ENCODE assay signal across 16 cellular contexts in the genomic region with DNA sequence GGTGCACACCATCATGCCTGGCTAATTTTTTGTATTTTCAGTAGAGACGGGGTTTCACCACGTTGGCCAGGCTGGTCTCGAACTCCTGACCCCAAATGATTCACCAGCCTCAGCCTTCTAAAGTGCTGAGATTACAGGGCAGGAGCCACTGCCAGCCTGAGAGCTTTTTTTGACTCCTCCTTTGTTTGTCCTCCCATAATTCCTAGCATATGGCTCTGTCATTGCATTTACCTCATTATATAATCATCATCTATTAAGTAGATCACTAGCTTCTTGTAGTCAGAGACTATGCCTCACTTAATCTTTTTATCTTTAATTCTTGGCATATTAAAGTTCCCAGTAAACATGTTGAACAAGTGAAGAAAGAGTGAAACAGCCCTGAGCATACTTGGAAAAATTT.
DNase-seq lines count a peak whose midpoint lies in the region; FAIRE-seq and TF ChIP-seq lines count a peak whose summit lies in the region.
"Had no signal": no experiment of that assay in that cellular context is flagged by ENCODE, and none has a peak within 500 bp of the region (broad histone marks: within the 10 kb centered on the region; RNA-seq: fewer than 3 reads in every experiment).

No MANE protein-coding gene starts in this region.

- H4K20me1 ChIP-seq in hepatocyte (ENCODE audit: insufficient read depth, poor library complexity, severe bottlenecking), result no peaks in the 10 kb centered on the region

- CTCF ChIA-PET in activated naive CD4-positive, alpha-beta T cell treated with anti-CD3 and anti-CD28 coated beads for 36 hours (lab: Charles Lee), result interaction anchor here (0.7 kb wide), 1 partner anchor 10 kb away, joined by 3 read pairs; no protein-coding TSS in a partner anchor

- H2AFZ ChIP-seq in hepatocyte, result no peak overlapping the region

- H3K27ac ChIP-seq in hepatocyte (no peak overlapping the region), testis (no peak overlapping the region)
- H3K27ac ChIP-seq: cardiac muscle cell, HL-60 had no signal

- TF ChIP-seq POLR2A in GM12892 (IDR thresholded peaks at IDR 0.05; ENCODE audit: low read depth, low read length) (no peak), testis (IDR thresholded peaks at IDR 0.05) (no peak)

- no peak for FAIRE-seq in GM12892 (lab: Jason Lieb, UNC)
- FAIRE-seq: endometrium had no signal

- H3K4me1 ChIP-seq in hepatocyte (ENCODE audit: insufficient read depth) (no peaks in the 10 kb centered on the region), testis (no peaks in the 10 kb centered on the region)

- peaks cover 6% of the 10 kb centered on the region for H3K79me2 ChIP-seq in hepatocyte

- no peaks in the 10 kb centered on the region for H3K9me3 Mint-ChIP-seq in activated naive CD4-positive, alpha-beta T cell treated with anti-CD3 and anti-CD28 coated beads, Interleukin-2, amount 50 U/mL, for 24 hours
- H3K9me3 Mint-ChIP-seq in activated naive CD4-positive, alpha-beta T cell treated with anti-CD3 and anti-CD28 coated beads for 36 hours, result no peaks in the 10 kb centered on the region
- H3K9me3 Mint-ChIP-seq: activated T-helper 2 cell treated with anti-CD3 and anti-CD28 coated beads, Interferon-gamma antibody, Interleukin-2, Interleukin-4, amounts not matched to agents 10 μg/mL and 5 μg/mL and 100 μg/mL, durations not matched to agents 14 hours and 24 hours and 36 hours; T-cell had no signal

- TF ChIP-seq CTCF in fibroblast of mammary gland (conservative IDR thresholded peaks at IDR 0.05; ENCODE audit: control insufficient read depth, insufficient read depth, low read depth, low read length) (no peak), hepatocyte (IDR thresholded peaks at IDR 0.05; ENCODE audit: poor library complexity) (no peak), testis (IDR thresholded peaks at IDR 0.05) (no peak)

- H3K27me3 ChIP-seq in hepatocyte (no peaks in the 10 kb centered on the region), testis (no peaks in the 10 kb centered on the region)
- H3K27me3 ChIP-seq: cardiac muscle cell had no signal

- WGBS in hepatocyte (ENCODE audit: low lambda C conversion rate, missing lambda C conversion rate), result 83% methylated on average over 3 of the region's 3 CpGs
- WGBS in testis, 2 donors, result 81 to 91% methylated on average over 3 of the region's 3 CpGs

- H3K4me3 ChIP-seq in fibroblast of mammary gland (ENCODE audit: control insufficient read depth, low read depth, low read length) (no peak overlapping the region), hepatocyte (no peak overlapping the region), testis (no peak overlapping the region)
- H3K4me3 ChIP-seq: cardiac muscle cell had no signal

- H3K27me3 Mint-ChIP-seq in activated naive CD4-positive, alpha-beta T cell treated with anti-CD3 and anti-CD28 coated beads, Interleukin-2, amount 50 U/mL, for 24 hours, result no peaks in the 10 kb centered on the region
- no peaks in the 10 kb centered on the region for H3K27me3 Mint-ChIP-seq in activated naive CD4-positive, alpha-beta T cell treated with anti-CD3 and anti-CD28 coated beads for 36 hours (ENCODE audit: low read depth)
- H3K27me3 Mint-ChIP-seq: T-cell had no signal

- H3K4me2 ChIP-seq in hepatocyte, result no peak overlapping the region

- H3K4me1 Mint-ChIP-seq in activated naive CD4-positive, alpha-beta T cell treated with anti-CD3 and anti-CD28 coated beads, Interleukin-2, amount 50 U/mL, for 24 hours, result peaks cover 17% of the 10 kb centered on the region
- peaks cover 4% of the 10 kb centered on the region for H3K4me1 Mint-ChIP-seq in activated naive CD4-positive, alpha-beta T cell treated with anti-CD3 and anti-CD28 coated beads for 36 hours (ENCODE audit: low read depth)

- H3K9me3 ChIP-seq in hepatocyte (ENCODE audit: low read depth) (no peaks in the 10 kb centered on the region), testis (no peaks in the 10 kb centered on the region)

- intact Hi-C loops in activated naive CD4-positive, alpha-beta T cell treated with anti-CD3 and anti-CD28 coated beads for 36 hours (cut with micrococcal nuclease), result no loop called here
- intact Hi-C loops in testis (cut with DNase I; ENCODE audit: low total_unique reads), result no loop called here

- no peak for DNase-seq in activated naive CD4-positive, alpha-beta T cell treated with anti-CD3 and anti-CD28 coated beads for 36 hours
- DNase-seq in RPMI8226, result peak; percentile 10
- DNase-seq in fibroblast of mammary gland (ENCODE audit: low read depth), result peak; percentile 54
- DNase-seq in hepatocyte (ENCODE audit: low spot score), result no peak
- no peak for DNase-seq in GM12892 (ENCODE audit: insufficient read length)
- DNase-seq in Kasumi-1 (lab: John Stamatoyannopoulos, UW), result no peak
- no peak for DNase-seq in testis
- DNase-seq: activated CD4-positive, alpha-beta T cell treated with anti-CD3 and anti-CD28 coated beads for 4 hours; MM.1S; NCI-H2171 treated with DMSO at 0.1 percent for 48 hours; T-cell had no signal

- H3K9me2 ChIP-seq in hepatocyte (replicated peaks; ENCODE audit: insufficient read depth), result no peaks in the 10 kb centered on the region

- H3K27ac Mint-ChIP-seq in activated naive CD4-positive, alpha-beta T cell treated with anti-CD3 and anti-CD28 coated beads, Interleukin-2, amount 50 U/mL, for 24 hours, result peak overlapping the region; percentile 59
- H3K27ac Mint-ChIP-seq in activated naive CD4-positive, alpha-beta T cell treated with anti-CD3 and anti-CD28 coated beads for 36 hours, result no peak overlapping the region
- H3K27ac Mint-ChIP-seq: activated T-helper 2 cell treated with anti-CD3 and anti-CD28 coated beads, Interferon-gamma antibody, Interleukin-2, Interleukin-4, amounts not matched to agents 10 μg/mL and 5 μg/mL and 100 μg/mL, durations not matched to agents 14 hours and 24 hours and 36 hours; T-cell had no signal

- H3K36me3 ChIP-seq in hepatocyte (replicated peaks; ENCODE audit: insufficient read depth, low read depth) (no peaks in the 10 kb centered on the region), testis (ENCODE audit: low read depth, missing control alignments) (no peaks in the 10 kb centered on the region)
- H3K36me3 ChIP-seq: cardiac muscle cell had no signal

- H3K36me3 Mint-ChIP-seq in activated naive CD4-positive, alpha-beta T cell treated with anti-CD3 and anti-CD28 coated beads, Interleukin-2, amount 50 U/mL, for 24 hours, result peaks cover 6% of the 10 kb centered on the region
- H3K36me3 Mint-ChIP-seq in activated naive CD4-positive, alpha-beta T cell treated with anti-CD3 and anti-CD28 coated beads for 36 hours (ENCODE audit: low read depth), result peaks cover 3% of the 10 kb centered on the region

- H3K4me3 Mint-ChIP-seq in activated naive CD4-positive, alpha-beta T cell treated with anti-CD3 and anti-CD28 coated beads, Interleukin-2, amount 50 U/mL, for 24 hours, result no peak overlapping the region
- H3K4me3 Mint-ChIP-seq in activated naive CD4-positive, alpha-beta T cell treated with anti-CD3 and anti-CD28 coated beads for 36 hours, result no peak overlapping the region
- H3K4me3 Mint-ChIP-seq: T-cell had no signal

Comparison
In these comparisons a context has a peak if more than half of its experiments do, and no peak if none do; other contexts are left out.
1. DNase-seq: peak in RPMI8226 (single experiment) and fibroblast of mammary gland (single experiment); none in activated naive CD4-positive, alpha-beta T cell treated with anti-CD3 and anti-CD28 coated beads for 36 hours (single experiment), hepatocyte (single experiment), GM12892 (single experiment), Kasumi-1 (0 of 2) and testis (single experiment).